8 cellular contexts compared by ENCODE assay signal in genomic region chr16:28494141-28494851, GRCh38. TPM values are rescaled to one million over a fixed set of nuclear protein-coding genes. Genes with fewer than 3 reads are reported as not detected.
DNase-seq lines count a peak whose midpoint lies in the region; ATAC-seq and TF ChIP-seq lines count a peak whose summit lies in the region.

Gene APOBR (plus strand): TSS chr16:28494643. CDS start chr16:28494682, 39 bp downstream.

- H3F3A ChIP-seq in SU-DHL-6 (ENCODE audit: insufficient read depth) = 0 out of 2 replicates have a peak, but pooled peaks cover 7% of the 10 kb centered on the region

- H3K27ac ChIP-seq in SU-DHL-6 (ENCODE audit: low read depth, low read length) = peak within 1 kb of the TSS; percentile 37
- peak within 1 kb of the TSS; percentile 18 for H3K27ac ChIP-seq in stomach smooth muscle (ENCODE audit: low read length)
- peak within 1 kb of the TSS in 2 of 4 donors; percentile 31 to 45 for H3K27ac ChIP-seq in gastroesophageal sphincter

- H4K20me1 ChIP-seq in SU-DHL-6 (ENCODE audit: low read depth, low read length) = no peaks in the 10 kb centered on the region

- H3K27me3 ChIP-seq in SU-DHL-6 (ENCODE audit: low read length) (no peaks in the 10 kb centered on the region), stomach smooth muscle (ENCODE audit: control insufficient read depth in 1 of 2, insufficient read depth in 2 of 2, low read length in 2 of 2) (no peaks in the 10 kb centered on the region), gastroesophageal sphincter (no peaks in the 10 kb centered on the region)

- H3K4me3 Mint-ChIP-seq in activated naive CD4-positive, alpha-beta T cell treated with anti-CD3 and anti-CD28 coated beads, Interleukin-2, amount 10 ng/mL, durations not matched to agents 7 days and 5 days = peak within 1 kb of the TSS; percentile 91
- peak within 1 kb of the TSS; percentile 76 to 92 (median 87) for H3K4me3 Mint-ChIP-seq in naive B cell

- H3K9me3 ChIP-seq in SU-DHL-6 (ENCODE audit: insufficient read depth, low read length) (no peaks in the 10 kb centered on the region), stomach smooth muscle (ENCODE audit: control insufficient read depth in 2 of 2, low read length in 2 of 2) (no peaks in the 10 kb centered on the region), gastroesophageal sphincter (no peaks in the 10 kb centered on the region)

- H3K9ac ChIP-seq in SU-DHL-6 (ENCODE audit: low read length) (peak within 1 kb of the TSS; percentile 45), stomach smooth muscle (ENCODE audit: low read length in 2 of 2) (peak within 1 kb of the TSS in 1 of 2 donors; percentile 22)

- TF ChIP-seq EP300 in gastroesophageal sphincter (IDR thresholded peaks at IDR 0.05) = no peak

- H3K36me3 Mint-ChIP-seq in activated naive CD4-positive, alpha-beta T cell treated with anti-CD3 and anti-CD28 coated beads, Interleukin-2, amount 10 ng/mL, durations not matched to agents 7 days and 5 days = peaks cover 39% of the 10 kb centered on the region
- H3K36me3 Mint-ChIP-seq in naive B cell = peaks cover 0 to 3% of the 10 kb centered on the region in 2 donors

- H3K4me1 ChIP-seq in stomach smooth muscle (ENCODE audit: control insufficient read depth, insufficient read depth, low read length) (peaks cover 2% of the 10 kb centered on the region), gastroesophageal sphincter (peaks cover 0 to 27% (median 3%) of the 10 kb centered on the region in 3 donors)

- TF ChIP-seq CTCF in SU-DHL-6 (IDR thresholded peaks at IDR 0.05; ENCODE audit: insufficient read depth, low read length, poor library complexity, severe bottlenecking) = no peak
- no peak for TF ChIP-seq CTCF in gastroesophageal sphincter (IDR thresholded peaks at IDR 0.05)

- H3K4me2 ChIP-seq in SU-DHL-6 (ENCODE audit: low read depth, low read length, poor library complexity, severe bottlenecking) = peak within 1 kb of the TSS; percentile 70

- H3K9me3 Mint-ChIP-seq in activated naive CD4-positive, alpha-beta T cell treated with anti-CD3 and anti-CD28 coated beads, Interleukin-2, amount 10 ng/mL, durations not matched to agents 7 days and 5 days = no peaks in the 10 kb centered on the region
- H3K9me3 Mint-ChIP-seq in naive B cell = no peaks in the 10 kb centered on the region

- H3K27ac Mint-ChIP-seq in activated naive CD4-positive, alpha-beta T cell treated with anti-CD3 and anti-CD28 coated beads, Interleukin-2, amount 10 ng/mL, durations not matched to agents 7 days and 5 days = peak within 1 kb of the TSS; percentile 100
- peak within 1 kb of the TSS; percentile 88 to 98 (median 96) for H3K27ac Mint-ChIP-seq in naive B cell

- peaks cover 3% of the 10 kb centered on the region for H3K27me3 Mint-ChIP-seq in activated naive CD4-positive, alpha-beta T cell treated with anti-CD3 and anti-CD28 coated beads, Interleukin-2, amount 10 ng/mL, durations not matched to agents 7 days and 5 days
- H3K27me3 Mint-ChIP-seq in naive B cell = no peaks in the 10 kb centered on the region

- H2AFZ ChIP-seq in SU-DHL-6 (ENCODE audit: low read depth, low read length, severe bottlenecking) = peak within 1 kb of the TSS; percentile 82

- TF ChIP-seq POLR2A in gastroesophageal sphincter (IDR thresholded peaks at IDR 0.05) = no peak

- whole genome bisulfite sequencing in gastroesophageal sphincter (ENCODE audit: low coverage in 1 of 2), 2 donors = 55 to 61% methylated on average over 4 to 7 of the region's 12 CpGs

- DNase-seq in GDM1 (lab: John Stamatoyannopoulos, UW) (peak; percentile 95), naive B cell (peak; percentile 92), NCI-H1105 treated with DMSO at 0.1 percent for 48 hours (lab: John Stamatoyannopoulos, UW) (no peak)
- DNase-seq in activated naive CD4-positive, alpha-beta T cell treated with anti-CD3 and anti-CD28 coated beads, Interleukin-2, amount 10 ng/mL, durations not matched to agents 7 days and 5 days = peak; percentile 92

- peak within 1 kb of the TSS; percentile 18 for H3K4me3 ChIP-seq in SU-DHL-6 (ENCODE audit: insufficient read depth, low read length, poor library complexity, severe bottlenecking)
- H3K4me3 ChIP-seq in stomach smooth muscle (ENCODE audit: low read length in 2 of 2) = peak within 1 kb of the TSS in 1 of 2 donors; percentile 29
- H3K4me3 ChIP-seq in gastroesophageal sphincter = peak within 1 kb of the TSS in 1 of 2 donors; percentile 28

- no peaks in the 10 kb centered on the region for H3K9me2 ChIP-seq in SU-DHL-6 (replicated peaks; ENCODE audit: insufficient read depth, low read length)

- H3K36me3 ChIP-seq in SU-DHL-6 (ENCODE audit: low read length) = no peaks in the 10 kb centered on the region
- peaks cover 0 to under 1% of the 10 kb centered on the region in 2 donors for H3K36me3 ChIP-seq in stomach smooth muscle (ENCODE audit: control insufficient read depth in 2 of 2, insufficient read depth in 2 of 2, low read length in 2 of 2)
- peaks cover 0 to 9% of the 10 kb centered on the region in 2 donors for H3K36me3 ChIP-seq in gastroesophageal sphincter

- peaks cover 67% of the 10 kb centered on the region for H3K4me1 Mint-ChIP-seq in activated naive CD4-positive, alpha-beta T cell treated with anti-CD3 and anti-CD28 coated beads, Interleukin-2, amount 10 ng/mL, durations not matched to agents 7 days and 5 days
- H3K4me1 Mint-ChIP-seq in naive B cell = peaks cover 34 to 60% (median 35%) of the 10 kb centered on the region in 3 donors

- peaks cover 4% of the 10 kb centered on the region; the same call in 1 of the 2 replicates for H3K79me2 ChIP-seq in SU-DHL-6 (ENCODE audit: insufficient read depth, low read length)

- CTCF ChIA-PET in activated naive CD4-positive, alpha-beta T cell treated with anti-CD3 and anti-CD28 coated beads, Interleukin-2, amount 10 ng/mL, durations not matched to agents 7 days and 5 days (lab: Charles Lee) = interaction anchor here (1.1 to 1.3 kb wide), 3 partner anchors 9 to 30 kb away, joined by 3 to 4 read pairs (median 4); no protein-coding TSS in a partner anchor

- ATAC-seq in HG02763 (IDR thresholded peaks at IDR 0.05; ENCODE audit: unreplicated experiment) (peak; percentile 39), naive B cell (ENCODE audit: low read depth in 2 of 2) (peak; percentile 84), gastroesophageal sphincter (no peak)

RNA-seq across cellular contexts. Expression of gene APOBR, which starts in this region (rescaled TPM):
- under 1 TPM in 2 of 6 donors, not detected in 4; 0.08 to 0.13 TPM for polyA plus RNA-seq in naive B cell (ENCODE audit: low read depth in 6 of 6)
- 1 to 10 TPM; 1.2 to 3.1 (median 1.5) TPM for total RNA-seq in gastroesophageal sphincter

Comparison
In these comparisons a context has a peak if more than half of its experiments do, and no peak if none do; other contexts are left out.
1. Peak in DNase-seq and ATAC-seq in naive B cell; RNA of the gene not detected or under 1 TPM.